ENCODE assay signal across 10 cellular contexts in genomic region chr4:68359508-68359907, GRCh38. TPM values are rescaled to one million over a fixed set of nuclear protein-coding genes. Genes with fewer than 3 reads are reported as not detected.
DNase-seq lines count a peak whose midpoint lies in the region; ATAC-seq and TF ChIP-seq lines count a peak whose summit lies in the region.
"Had no signal": no experiment of that assay in that cellular context is flagged by ENCODE, and none has a peak within 500 bp of the region (broad histone marks: within the 10 kb centered on the region; RNA-seq: fewer than 3 reads in every experiment).

No MANE protein-coding gene starts in this region.

- POLR2A ChIA-PET in GM10248 (lab: Yijun Ruan, JAX): no interaction called here
- POLR2A ChIA-PET in SK-N-SH (lab: Yijun Ruan, JAX): no interaction called here

- H3K4me3 ChIP-seq in SK-N-SH (ENCODE audit: low read depth in 2 of 2, low read length in 1 of 2): no peak overlapping the region

- peak; percentile 78 for ATAC-seq in GM19455 (IDR thresholded peaks at IDR 0.05; ENCODE audit: unreplicated experiment)
- peak; percentile 80 for ATAC-seq in HG03064 (IDR thresholded peaks at IDR 0.05; ENCODE audit: low read depth, unreplicated experiment)
- ATAC-seq: esophagus mucosa had no signal

- H3K36me3 ChIP-seq in SK-N-SH (replicated peaks in 1 of 2; ENCODE audit: control insufficient read depth in 1 of 2, insufficient read depth in 2 of 2, low read length in 1 of 2): no peaks in the 10 kb centered on the region

- peak overlapping the region; percentile 48 for H3K27ac Mint-ChIP-seq in activated T-helper 1 cell treated with anti-CD3 and anti-CD28 coated beads, Interleukin-12 subunit alpha, Interleukin-12 subunit beta, Interleukin-2, Interleukin-4 antibody, amounts not matched to agents 30 ng/mL and 10 ng/mL and 1 ng/mL, durations not matched to agents 14 hours and 24 hours and 36 hours

- H3K4me2 ChIP-seq in SK-N-SH: no peak overlapping the region

- H3K27me3 ChIP-seq in SK-N-SH (ENCODE audit: insufficient read depth): no peaks in the 10 kb centered on the region

- no peak overlapping the region for H3K9ac ChIP-seq in SK-N-SH

- DNase-seq in GM10248 (ENCODE audit: extremely low spot score) (peak; percentile 13), NCI-H82 treated with DMSO at 0.1 percent for 48 hours (lab: John Stamatoyannopoulos, UW; ENCODE audit: unreplicated experiment) (no peak), SK-N-SH (no peak)
- DNase-seq in activated T-helper 1 cell treated with anti-CD3 and anti-CD28 coated beads, Interleukin-12 subunit alpha, Interleukin-12 subunit beta, Interleukin-2, Interleukin-4 antibody, amounts not matched to agents 30 ng/mL and 10 ng/mL and 1 ng/mL, durations not matched to agents 14 hours and 24 hours and 36 hours (ENCODE audit: low spot score): no peak
- no peak for DNase-seq in activated effector memory CD4-positive, alpha-beta T cell treated with anti-CD3 and anti-CD28 coated beads, Interleukin-2, amount 50 U/mL, for 16 hours
- DNase-seq in activated CD4-positive, alpha-beta T cell treated with anti-CD3 and anti-CD28 coated beads for 4 hours: no peak
- DNase-seq: DMS153 had no signal

- no peak overlapping the region for H2AFZ ChIP-seq in SK-N-SH (ENCODE audit: low read depth)

- H3K27ac ChIP-seq in SK-N-SH (ENCODE audit: low read depth in 2 of 2, low read length in 1 of 2): no peak overlapping the region

- intact Hi-C loops in activated T-helper 1 cell treated with anti-CD3 and anti-CD28 coated beads, Interleukin-12 subunit alpha, Interleukin-12 subunit beta, Interleukin-2, Interleukin-4 antibody, amounts not matched to agents 30 ng/mL and 10 ng/mL and 1 ng/mL, durations not matched to agents 14 hours and 24 hours and 36 hours (cut with micrococcal nuclease): loop anchor here (1.0 kb wide), 2 partner anchors 9 to 14 kb away; partner anchors contain the start of gene YTHDC1

- H3K9me3 ChIP-seq in SK-N-SH: no peaks in the 10 kb centered on the region

- TF ChIP-seq CTCF in GM10248 (IDR thresholded peaks at IDR 0.05; ENCODE audit: control extremely low read depth, extremely low read depth, low read depth, missing control alignments) (no peak), SK-N-SH (IDR thresholded peaks at IDR 0.05) (no peak)

- TF ChIP-seq RAD21 in SK-N-SH (IDR thresholded peaks at IDR 0.05; ENCODE audit: low read length): no peak

- H3K4me1 ChIP-seq in SK-N-SH (ENCODE audit: control insufficient read depth in 1 of 2, insufficient read depth in 2 of 2, low read depth in 1 of 2, low read length in 1 of 2): no peaks in the 10 kb centered on the region

- TF ChIP-seq EP300 in SK-N-SH (IDR thresholded peaks at IDR 0.05; ENCODE audit: borderline replicate concordance in 1 of 2, low read depth in 1 of 2, low read length in 1 of 2): no peak

- H3K36me3 Mint-ChIP-seq in activated T-helper 1 cell treated with anti-CD3 and anti-CD28 coated beads, Interleukin-12 subunit alpha, Interleukin-12 subunit beta, Interleukin-2, Interleukin-4 antibody, amounts not matched to agents 30 ng/mL and 10 ng/mL and 1 ng/mL, durations not matched to agents 14 hours and 24 hours and 36 hours (ENCODE audit: low read depth): peaks cover 2% of the 10 kb centered on the region

- peaks cover 12% of the 10 kb centered on the region for H3K27me3 Mint-ChIP-seq in activated T-helper 1 cell treated with anti-CD3 and anti-CD28 coated beads, Interleukin-12 subunit alpha, Interleukin-12 subunit beta, Interleukin-2, Interleukin-4 antibody, amounts not matched to agents 30 ng/mL and 10 ng/mL and 1 ng/mL, durations not matched to agents 14 hours and 24 hours and 36 hours (ENCODE audit: insufficient read depth)

- CTCF ChIA-PET in GM10248 (lab: Yijun Ruan, JAX): interaction anchor here (2.4 to 5.2 kb wide), 2 partner anchors 8 to 16 kb away, joined by 9 to 22 read pairs; partner anchors contain the start of gene YTHDC1
- CTCF ChIA-PET in SK-N-SH (lab: Yijun Ruan, JAX): interaction anchor here (5.2 kb wide), 1 partner anchor 16 kb away, joined by 23 read pairs; no protein-coding TSS in a partner anchor

- H3K9me3 Mint-ChIP-seq in activated T-helper 1 cell treated with anti-CD3 and anti-CD28 coated beads, Interleukin-12 subunit alpha, Interleukin-12 subunit beta, Interleukin-2, Interleukin-4 antibody, amounts not matched to agents 30 ng/mL and 10 ng/mL and 1 ng/mL, durations not matched to agents 14 hours and 24 hours and 36 hours: peaks cover 8% of the 10 kb centered on the region

- H3F3A ChIP-seq in SK-N-SH (replicated peaks; ENCODE audit: insufficient read depth): no peaks in the 10 kb centered on the region

- no peak overlapping the region for H3K4me3 Mint-ChIP-seq in activated T-helper 1 cell treated with anti-CD3 and anti-CD28 coated beads, Interleukin-12 subunit alpha, Interleukin-12 subunit beta, Interleukin-2, Interleukin-4 antibody, amounts not matched to agents 30 ng/mL and 10 ng/mL and 1 ng/mL, durations not matched to agents 14 hours and 24 hours and 36 hours

- H3K79me2 ChIP-seq in SK-N-SH (ENCODE audit: insufficient read depth): no peaks in the 10 kb centered on the region

- H3K4me1 Mint-ChIP-seq in activated T-helper 1 cell treated with anti-CD3 and anti-CD28 coated beads, Interleukin-12 subunit alpha, Interleukin-12 subunit beta, Interleukin-2, Interleukin-4 antibody, amounts not matched to agents 30 ng/mL and 10 ng/mL and 1 ng/mL, durations not matched to agents 14 hours and 24 hours and 36 hours (ENCODE audit: low read depth): peaks cover 11% of the 10 kb centered on the region

- no peaks in the 10 kb centered on the region for H4K20me1 ChIP-seq in SK-N-SH (ENCODE audit: insufficient read depth)

- no peaks in the 10 kb centered on the region for H3K9me2 ChIP-seq in SK-N-SH

TF ChIP-seq in SK-N-SH, 30 proteins besides CTCF, POLR2A, EP300 and RAD21:
- TF ChIP-seq MAX (IDR thresholded peaks at IDR 0.05; ENCODE audit: low read depth) (no peak), ELF1 (IDR thresholded peaks at IDR 0.05) (no peak), SIN3A (IDR thresholded peaks at IDR 0.05; ENCODE audit: borderline replicate concordance, low read depth, low read length) (no peak), NFIC (IDR thresholded peaks at IDR 0.05; ENCODE audit: borderline replicate concordance) (no peak), GATA2 (CRISPR knock-in tag; IDR thresholded peaks at IDR 0.05) (no peak)

RNA-seq across cellular contexts. Expression of gene YTHDC1, which starts 9.6 kb away (rescaled TPM):
- total RNA-seq in activated T-helper 1 cell treated with anti-CD3 and anti-CD28 coated beads, Interleukin-12 subunit alpha, Interleukin-12 subunit beta, Interleukin-2, Interleukin-4 antibody, amounts not matched to agents 30 ng/mL and 10 ng/mL and 1 ng/mL, durations not matched to agents 14 hours and 24 hours and 36 hours: 75.6 and 82.3 TPM in 2 replicates
- polyA plus RNA-seq in SK-N-SH (2012; rRNA removed): 21.0 and 31.3 TPM in 2 replicates
- polyA plus RNA-seq in SK-N-SH (2012; cell fraction: cytosol; rRNA removed): 26.9 and 27.7 TPM in 2 replicates
- polyA plus RNA-seq in SK-N-SH (2012; cell fraction: nucleus; rRNA removed): 49.1 and 84.9 TPM in 2 replicates
